ENCODE assay signal across 24 cellular contexts in the genomic region with DNA sequence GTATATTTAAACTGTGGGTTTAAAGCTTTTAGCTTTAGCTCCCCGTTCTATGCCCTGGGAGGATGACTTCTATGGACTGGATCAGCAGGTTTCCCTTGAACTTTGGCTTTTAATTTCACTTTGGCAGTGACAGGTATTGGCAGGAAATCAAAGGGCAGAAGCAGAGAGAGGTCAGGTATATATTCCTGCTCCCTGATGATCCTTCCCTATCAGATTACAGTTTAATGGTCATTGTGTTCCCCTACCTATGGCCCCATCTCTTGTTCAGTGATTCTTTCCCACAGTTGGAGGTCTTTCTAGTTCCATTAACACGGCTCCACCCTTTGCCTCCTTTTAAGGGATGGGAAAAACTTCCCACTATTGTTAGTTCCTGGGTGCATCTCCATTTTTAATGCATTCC.
DNase-seq lines count a peak whose midpoint lies in the region; ATAC-seq and TF ChIP-seq lines count a peak whose summit lies in the region.
"Had no signal": no experiment of that assay in that cellular context is flagged by ENCODE, and none has a peak within 500 bp of the region (broad histone marks: within the 10 kb centered on the region; RNA-seq: fewer than 3 reads in every experiment).

No MANE protein-coding gene starts in this region.

- H3K27me3 ChIP-seq in HUES48 (ENCODE audit: control insufficient read depth, insufficient read depth, low read length) = 0 out of 2 replicates have a peak, but pooled peaks cover 3% of the 10 kb centered on the region
- H3K27me3 ChIP-seq in neuronal stem cell (ENCODE audit: control insufficient read depth in 3 of 3, insufficient read depth in 3 of 3, low read depth in 1 of 3, low read length in 3 of 3) = no peaks in the 10 kb centered on the region
- H3K27me3 ChIP-seq in colonic mucosa = no peaks in the 10 kb centered on the region
- H3K27me3 ChIP-seq: breast epithelium had no signal

- H3K4ac ChIP-seq in neuronal stem cell (ENCODE audit: low read length) = no peak overlapping the region

- H2BK5ac ChIP-seq in neuronal stem cell (ENCODE audit: low read length) = no peak overlapping the region

- H3K18ac ChIP-seq in neuronal stem cell (ENCODE audit: low read length) = no peak overlapping the region

- no peak overlapping the region for H2BK120ac ChIP-seq in neuronal stem cell (ENCODE audit: low read depth, low read length)

- H4K91ac ChIP-seq in neuronal stem cell (ENCODE audit: low read depth, low read length, poor library complexity) = no peak overlapping the region

- no CpG with 5 or more reads among the region's 2 CpGs for WGBS in neuronal stem cell (ENCODE audit: extremely low coverage in 2 of 2, insufficient read length in 2 of 2, insufficient replicate concordance in 1 of 2), 2 donors

- no peak overlapping the region for H3K14ac ChIP-seq in neuronal stem cell (ENCODE audit: low read length)

- H3K36me3 ChIP-seq in HUES48 (ENCODE audit: control insufficient read depth, insufficient read depth, low read length) (no peaks in the 10 kb centered on the region), neuronal stem cell (replicated peaks in 1 of 2; ENCODE audit: control insufficient read depth in 2 of 2, insufficient read depth in 2 of 2, low read length in 2 of 2) (no peaks in the 10 kb centered on the region), colonic mucosa (no peaks in the 10 kb centered on the region)
- H3K36me3 ChIP-seq: breast epithelium, HAP-1, left ventricle myocardium inferior had no signal

- no peaks in the 10 kb centered on the region for H3K79me1 ChIP-seq in neuronal stem cell (ENCODE audit: low read depth, low read length)

- no peak overlapping the region for H2AFZ ChIP-seq in neuronal stem cell (ENCODE audit: low read length)

- no peak overlapping the region for H2BK12ac ChIP-seq in neuronal stem cell (ENCODE audit: low read length)

- peak; percentile 50 for DNase-seq in NCI-H69 (lab: John Stamatoyannopoulos, UW)
- DNase-seq in iPS DF 4.7 (ENCODE audit: extremely low read depth, low spot score) = peak; percentile 38
- peak; percentile 1 for DNase-seq in neuronal stem cell (ENCODE audit: low spot score)
- DNase-seq in activated naive CD4-positive, alpha-beta T cell treated with anti-CD3 and anti-CD28 coated beads, Interleukin-2, amount 50 U/mL, for 16 hours = no peak
- DNase-seq in colonic mucosa = no peak
- DNase-seq: activated CD8-positive, alpha-beta T cell treated with anti-CD3 and anti-CD28 coated beads for 36 hours; C1 segment of cervical spinal cord; COR-L47; effector CD4-positive, alpha-beta T cell; Karpas-422; left ventricle myocardium inferior; naive thymus-derived CD4-positive, alpha-beta T cell; NCI-H2171 treated with DMSO at 0.1 percent for 48 hours; NCI-H526; occipital lobe; psoas muscle; stimulated activated naive CD4-positive, alpha-beta T cell had no signal

- H2BK15ac ChIP-seq in neuronal stem cell (ENCODE audit: low read length) = no peak overlapping the region

- H3K4me3 ChIP-seq in HUES48 (ENCODE audit: low read depth, low read length) (peak overlapping the region; percentile 29; the same call in 1 of the 2 replicates), neuronal stem cell (ENCODE audit: low read length in 2 of 2) (no peak overlapping the region), colonic mucosa (no peak overlapping the region)
- H3K4me3 ChIP-seq: breast epithelium, HAP-1, left ventricle myocardium inferior, psoas muscle had no signal

- H3K4me1 ChIP-seq in HUES48 (ENCODE audit: control insufficient read depth, insufficient read depth, low read length) (peaks cover 29% of the 10 kb centered on the region), neuronal stem cell (ENCODE audit: control insufficient read depth in 2 of 2, insufficient read depth in 1 of 2, low read depth in 1 of 2, low read length in 2 of 2) (peaks cover 0 to 6% of the 10 kb centered on the region in 2 donors), colonic mucosa (no peaks in the 10 kb centered on the region)
- H3K4me1 ChIP-seq: breast epithelium, left ventricle myocardium inferior, psoas muscle had no signal

- no peak overlapping the region for H3K23ac ChIP-seq in neuronal stem cell (ENCODE audit: low read depth, low read length, poor library complexity)

- intact Hi-C loops in colonic mucosa (cut with DNase I) = no loop called here

- ATAC-seq in GM21529 (IDR thresholded peaks at IDR 0.05; ENCODE audit: unreplicated experiment) = no peak
- ATAC-seq: activated CD8-positive, alpha-beta T cell treated with anti-CD3 and anti-CD28 coated beads for 36 hours; activated T-helper 17 cell treated with anti-CD3 and anti-CD28 coated beads, Interleukin-2, amount 50 U/mL, for 72 hours; naive thymus-derived CD4-positive, alpha-beta T cell; psoas muscle had no signal

- peak overlapping the region; percentile 17 for H3K27ac ChIP-seq in HUES48 (ENCODE audit: low read depth, low read length)
- no peak overlapping the region for H3K27ac ChIP-seq in neuronal stem cell (replicated peaks; ENCODE audit: low read length)
- H3K27ac ChIP-seq in colonic mucosa = no peak overlapping the region
- H3K27ac ChIP-seq: breast epithelium, epithelial cell of prostate, left ventricle myocardium inferior, psoas muscle, RWPE1 had no signal

- TF ChIP-seq CTCF in colonic mucosa (IDR thresholded peaks at IDR 0.05) = no peak

- no peak overlapping the region for H3K4me2 ChIP-seq in neuronal stem cell (ENCODE audit: insufficient read depth, low read length, poor library complexity, severe bottlenecking)

- H3K9ac ChIP-seq in HUES48 (ENCODE audit: low read depth, low read length) = no peak overlapping the region
- H3K9ac ChIP-seq in neuronal stem cell (ENCODE audit: low read depth, low read length, poor library complexity) = no peak overlapping the region
- no peak overlapping the region for H3K9ac ChIP-seq in colonic mucosa (ENCODE audit: low read depth in 2 of 2, low read length in 2 of 2)

- H3K9me3 ChIP-seq in HUES48 (ENCODE audit: control insufficient read depth, insufficient read depth, low read length) = peaks cover 2% of the 10 kb centered on the region; the same call in 1 of the 2 replicates
- H3K9me3 ChIP-seq in neuronal stem cell (replicated peaks in 1 of 2; ENCODE audit: control insufficient read depth in 2 of 2, insufficient read depth in 1 of 2, low read depth in 1 of 2, low read length in 2 of 2) = no peaks in the 10 kb centered on the region
- H3K9me3 ChIP-seq in colonic mucosa = no peaks in the 10 kb centered on the region
- H3K9me3 ChIP-seq: breast epithelium, HAP-1, left ventricle myocardium inferior, psoas muscle had no signal

- H4K8ac ChIP-seq in neuronal stem cell (ENCODE audit: low read depth, low read length) = no peak overlapping the region

- no peak overlapping the region for H2AK5ac ChIP-seq in neuronal stem cell (ENCODE audit: low read depth, low read length)

Comparison
In these comparisons a context has a peak if more than half of its experiments do, and no peak if none do; other contexts are left out.
1. DNase-seq: peak in NCI-H69 (single experiment), iPS DF 4.7 (single experiment) and neuronal stem cell (single experiment); none in activated naive CD4-positive, alpha-beta T cell treated with anti-CD3 and anti-CD28 coated beads, Interleukin-2, amount 50 U/mL, for 16 hours (single experiment) and colonic mucosa (single experiment).